Comparison of ENCODE assay signal across 11 cellular contexts in genomic region chr22:48098936-48099245, GRCh38.
DNase-seq lines count a peak whose midpoint lies in the region; ATAC-seq and TF ChIP-seq lines count a peak whose summit lies in the region.
"Had no signal": no experiment of that assay in that cellular context is flagged by ENCODE, and none has a peak within 500 bp of the region (broad histone marks: within the 10 kb centered on the region; RNA-seq: fewer than 3 reads in every experiment).

No MANE protein-coding gene starts in this region.

- peak overlapping the region; percentile 79 to 89 for H3K27ac Mint-ChIP-seq in natural killer cell treated with Interleukin-12 subunit alpha and Interleukin-12 subunit beta and Interleukin-15 and Interleukin-18, amount 100 ng/mL, for 72 hours

- H3K4me3 ChIP-seq in MM.1S (ENCODE audit: low read length), result peak overlapping the region; percentile 18; the same call in 1 of the 2 replicates
- H3K4me3 ChIP-seq: heart left ventricle had no signal

- peak overlapping the region; percentile 76 for H3K9ac ChIP-seq in MM.1S (ENCODE audit: low read length)

- peaks cover 68% of the 10 kb centered on the region for H3K4me1 ChIP-seq in MM.1S (ENCODE audit: low read length)
- H3K4me1 ChIP-seq: heart left ventricle had no signal

- peaks cover 5 to 16% of the 10 kb centered on the region in 2 donors for H3K27me3 Mint-ChIP-seq in natural killer cell treated with Interleukin-12 subunit alpha and Interleukin-12 subunit beta and Interleukin-15 and Interleukin-18, amount 100 ng/mL, for 72 hours

- H3K4me1 Mint-ChIP-seq in natural killer cell treated with Interleukin-12 subunit alpha and Interleukin-12 subunit beta and Interleukin-15 and Interleukin-18, amount 100 ng/mL, for 72 hours (ENCODE audit: low read depth in 2 of 2), result peaks cover 39 to 52% of the 10 kb centered on the region in 2 donors

- no peaks in the 10 kb centered on the region for H3K36me3 Mint-ChIP-seq in natural killer cell treated with Interleukin-12 subunit alpha and Interleukin-12 subunit beta and Interleukin-15 and Interleukin-18, amount 100 ng/mL, for 72 hours

- no peaks in the 10 kb centered on the region for H4K20me1 ChIP-seq in MM.1S (ENCODE audit: insufficient read depth, low read length)

- H3K36me3 ChIP-seq in MM.1S (replicated peaks; ENCODE audit: insufficient read depth, low read length), result no peaks in the 10 kb centered on the region
- H3K36me3 ChIP-seq: heart left ventricle had no signal

- no peak for TF ChIP-seq CTCF in MM.1S (IDR thresholded peaks at IDR 0.05; ENCODE audit: low read length)

- no peaks in the 10 kb centered on the region for H3K27me3 ChIP-seq in MM.1S (replicated peaks; ENCODE audit: insufficient read depth, low read length)

- ATAC-seq in GM21619 (IDR thresholded peaks at IDR 0.05; ENCODE audit: unreplicated experiment) (peak; percentile 15), GM18873 (IDR thresholded peaks at IDR 0.05; ENCODE audit: low FRiP score, unreplicated experiment) (no peak)
- ATAC-seq in natural killer cell treated with Interleukin-12 subunit alpha and Interleukin-12 subunit beta and Interleukin-15 and Interleukin-18, amount 100 ng/mL, for 72 hours, result no peak
- ATAC-seq: heart left ventricle had no signal

- peak; percentile 57 for DNase-seq in activated CD8-positive, alpha-beta memory T cell treated with anti-CD3 and anti-CD28 coated beads for 24 hours
- DNase-seq in activated CD8-positive, alpha-beta memory T cell treated with anti-CD3 and anti-CD28 coated beads, Interleukin-2, amount 50 U/mL, for 48 hours, result no peak
- DNase-seq in MM.1S (peak; percentile 60), hepatic stellate cell (ENCODE audit: low spot score) (no peak)
- no peak for DNase-seq in natural killer cell treated with Interleukin-12 subunit alpha and Interleukin-12 subunit beta and Interleukin-15 and Interleukin-18, amount 100 ng/mL, for 72 hours (ENCODE audit: low spot score)
- DNase-seq in stimulated activated CD4-positive, alpha-beta T cell treated with anti-CD3 and anti-CD28 coated beads, Interleukin-4, amount 100 ng/mL, for 1 hour, result no peak
- DNase-seq: ACHN, heart left ventricle had no signal

- H3K9me3 ChIP-seq in MM.1S (replicated peaks; ENCODE audit: insufficient read depth, low read length), result no peaks in the 10 kb centered on the region
- H3K9me3 ChIP-seq: heart left ventricle had no signal

- H2AFZ ChIP-seq in MM.1S (ENCODE audit: low read length), result peak overlapping the region; percentile 74

- H3K9me2 ChIP-seq in MM.1S (replicated peaks; ENCODE audit: insufficient read depth, low read length), result no peaks in the 10 kb centered on the region

- peak overlapping the region; percentile 70 for H3K4me2 ChIP-seq in MM.1S (ENCODE audit: low read depth, low read length)

- H3K4me3 Mint-ChIP-seq in natural killer cell treated with Interleukin-12 subunit alpha and Interleukin-12 subunit beta and Interleukin-15 and Interleukin-18, amount 100 ng/mL, for 72 hours, result peak overlapping the region; percentile 72

- H3K79me2 ChIP-seq in MM.1S (ENCODE audit: low read length), result no peaks in the 10 kb centered on the region

- H3K9me3 Mint-ChIP-seq in natural killer cell treated with Interleukin-12 subunit alpha and Interleukin-12 subunit beta and Interleukin-15 and Interleukin-18, amount 100 ng/mL, for 72 hours, result no peaks in the 10 kb centered on the region

- H3F3A ChIP-seq in MM.1S (ENCODE audit: insufficient read depth, low read length), result peaks cover 35% of the 10 kb centered on the region

- peak overlapping the region; percentile 99 for H3K27ac ChIP-seq in MM.1S (ENCODE audit: low read length)
- H3K27ac ChIP-seq: RWPE1 had no signal

Comparison
In these comparisons a context has a peak if more than half of its experiments do, and no peak if none do; other contexts are left out.
1. DNase-seq: peak in activated CD8-positive, alpha-beta memory T cell treated with anti-CD3 and anti-CD28 coated beads for 24 hours (single experiment) and MM.1S (single experiment); none in activated CD8-positive, alpha-beta memory T cell treated with anti-CD3 and anti-CD28 coated beads, Interleukin-2, amount 50 U/mL, for 48 hours (single experiment), natural killer cell treated with Interleukin-12 subunit alpha and Interleukin-12 subunit beta and Interleukin-15 and Interleukin-18, amount 100 ng/mL, for 72 hours (single experiment), hepatic stellate cell (single experiment) and stimulated activated CD4-positive, alpha-beta T cell treated with anti-CD3 and anti-CD28 coated beads, Interleukin-4, amount 100 ng/mL, for 1 hour (single experiment).